Comparison of ENCODE assay signal across 1 cellular context in the genomic region with DNA sequence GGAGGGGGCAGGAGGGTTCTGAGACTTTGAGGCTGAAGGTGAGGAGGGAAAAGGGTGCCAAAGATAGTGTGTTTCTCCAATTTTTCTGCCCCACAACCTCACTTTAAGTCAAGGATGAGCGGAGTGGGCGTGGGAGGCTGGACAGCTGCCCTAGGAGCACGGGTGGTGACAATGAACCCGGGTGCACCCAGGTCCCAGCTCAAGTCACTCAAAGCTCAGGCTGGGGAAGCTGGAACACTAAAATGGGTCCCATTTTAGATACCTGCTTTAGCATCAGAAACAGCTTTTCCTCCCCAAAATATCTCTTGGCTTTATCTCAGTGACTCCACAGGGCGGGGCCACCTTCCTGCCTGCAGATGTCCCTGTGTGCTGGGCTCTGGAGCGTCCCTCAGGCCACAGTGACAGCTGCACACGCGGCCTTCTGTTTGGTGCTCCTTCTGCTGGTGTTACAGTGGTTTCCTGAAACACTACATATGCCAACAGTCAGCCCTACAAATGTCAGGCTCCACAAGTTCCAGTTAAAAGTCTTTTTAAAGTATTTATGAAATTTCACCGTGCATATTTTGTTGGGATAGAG.
TF ChIP-seq lines count a peak whose summit lies in the region.

No MANE protein-coding gene starts in this region.

TF ChIP-seq in HepG2, 621 proteins besides CTCF, POLR2A, EP300 and RAD21 (continued from another document and continues in another):
- TF ChIP-seq ZNF232 (CRISPR knock-in tag; IDR thresholded peaks at IDR 0.05; ENCODE audit: borderline replicate concordance) (peak; percentile 45; the same call in 1 of the 2 replicates), SALL1 (CRISPR knock-in tag; IDR thresholded peaks at IDR 0.05) (peak; percentile 30; the same call in 1 of the 2 replicates), ZNF34 (CRISPR knock-in tag; IDR thresholded peaks at IDR 0.05; ENCODE audit: borderline replicate concordance) (no peak), MYC (CRISPR knock-in tag; IDR thresholded peaks at IDR 0.05; ENCODE audit: borderline replicate concordance) (peak; percentile 37; the same call in 1 of the 2 replicates), RXRA (CRISPR knock-in tag; IDR thresholded peaks at IDR 0.05) (no peak), NFYB (CRISPR knock-in tag; IDR thresholded peaks at IDR 0.05) (no peak), KDM3A (CRISPR knock-in tag; IDR thresholded peaks at IDR 0.05; ENCODE audit: low read depth) (no peak), ESRRA (CRISPR knock-in tag; IDR thresholded peaks at IDR 0.05; ENCODE audit: low read depth) (no peak), STAG1 (CRISPR knock-in tag; IDR thresholded peaks at IDR 0.05) (peak; percentile 38; the same call in 1 of the 2 replicates), SNRNP70 (IDR thresholded peaks at IDR 0.05; ENCODE audit: low read depth, low read length) (no peak), PITX1 (CRISPR knock-in tag; IDR thresholded peaks at IDR 0.05) (no peak), ZNF768 (CRISPR knock-in tag; IDR thresholded peaks at IDR 0.05) (no peak), ZMYM4 (CRISPR knock-in tag; IDR thresholded peaks at IDR 0.05) (0 out of 2 replicates have a peak, but pooled peaks have one; percentile 19), PPARG (CRISPR knock-in tag; conservative IDR thresholded peaks at IDR 0.05) (no peak), ZNF550 (CRISPR knock-in tag; IDR thresholded peaks at IDR 0.05; ENCODE audit: borderline replicate concordance) (no peak), HNRNPH1 (optimal IDR thresholded peaks at IDR 0.05; ENCODE audit: low read depth, low read length) (no peak), ZNF660 (CRISPR knock-in tag; IDR thresholded peaks at IDR 0.05; ENCODE audit: borderline replicate concordance, low read depth) (no peak), IRF2 (CRISPR knock-in tag; IDR thresholded peaks at IDR 0.05) (no peak), MTF1 (CRISPR knock-in tag; IDR thresholded peaks at IDR 0.05) (no peak), MAFG (CRISPR knock-in tag; IDR thresholded peaks at IDR 0.05) (no peak), NR2F2 (IDR thresholded peaks at IDR 0.05; ENCODE audit: borderline replicate concordance, low read depth) (no peak), SSRP1 (CRISPR knock-in tag; IDR thresholded peaks at IDR 0.05) (no peak), ATAD3A (CRISPR knock-in tag; IDR thresholded peaks at IDR 0.05) (no peak), RBM22 (optimal IDR thresholded peaks at IDR 0.05; ENCODE audit: low read length) (no peak)
- TF ChIP-seq, protein P1, sequence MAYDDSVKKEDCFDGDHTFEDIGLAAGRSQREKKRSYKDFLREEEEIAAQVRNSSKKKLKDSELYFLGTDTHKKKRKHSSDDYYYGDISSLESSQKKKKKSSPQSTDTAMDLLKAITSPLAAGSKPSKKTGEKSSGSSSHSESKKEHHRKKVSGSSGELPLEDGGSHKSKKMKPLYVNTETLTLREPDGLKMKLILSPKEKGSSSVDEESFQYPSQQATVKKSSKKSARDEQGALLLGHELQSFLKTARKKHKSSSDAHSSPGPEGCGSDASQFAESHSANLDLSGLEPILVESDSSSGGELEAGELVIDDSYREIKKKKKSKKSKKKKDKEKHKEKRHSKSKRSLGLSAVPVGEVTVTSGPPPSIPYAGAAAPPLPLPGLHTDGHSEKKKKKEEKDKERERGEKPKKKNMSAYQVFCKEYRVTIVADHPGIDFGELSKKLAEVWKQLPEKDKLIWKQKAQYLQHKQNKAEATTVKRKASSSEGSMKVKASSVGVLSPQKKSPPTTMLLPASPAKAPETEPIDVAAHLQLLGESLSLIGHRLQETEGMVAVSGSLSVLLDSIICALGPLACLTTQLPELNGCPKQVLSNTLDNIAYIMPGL (CRISPR knock-in tag; IDR thresholded peaks at IDR 0.05; ENCODE audit: borderline replicate concordance in 1 of 2, low read depth in 1 of 2), result 0 out of 4 replicates have a peak, but pooled peaks of 1 of the 2 experiments have one; percentile 33
- TF ChIP-seq, protein P2, sequence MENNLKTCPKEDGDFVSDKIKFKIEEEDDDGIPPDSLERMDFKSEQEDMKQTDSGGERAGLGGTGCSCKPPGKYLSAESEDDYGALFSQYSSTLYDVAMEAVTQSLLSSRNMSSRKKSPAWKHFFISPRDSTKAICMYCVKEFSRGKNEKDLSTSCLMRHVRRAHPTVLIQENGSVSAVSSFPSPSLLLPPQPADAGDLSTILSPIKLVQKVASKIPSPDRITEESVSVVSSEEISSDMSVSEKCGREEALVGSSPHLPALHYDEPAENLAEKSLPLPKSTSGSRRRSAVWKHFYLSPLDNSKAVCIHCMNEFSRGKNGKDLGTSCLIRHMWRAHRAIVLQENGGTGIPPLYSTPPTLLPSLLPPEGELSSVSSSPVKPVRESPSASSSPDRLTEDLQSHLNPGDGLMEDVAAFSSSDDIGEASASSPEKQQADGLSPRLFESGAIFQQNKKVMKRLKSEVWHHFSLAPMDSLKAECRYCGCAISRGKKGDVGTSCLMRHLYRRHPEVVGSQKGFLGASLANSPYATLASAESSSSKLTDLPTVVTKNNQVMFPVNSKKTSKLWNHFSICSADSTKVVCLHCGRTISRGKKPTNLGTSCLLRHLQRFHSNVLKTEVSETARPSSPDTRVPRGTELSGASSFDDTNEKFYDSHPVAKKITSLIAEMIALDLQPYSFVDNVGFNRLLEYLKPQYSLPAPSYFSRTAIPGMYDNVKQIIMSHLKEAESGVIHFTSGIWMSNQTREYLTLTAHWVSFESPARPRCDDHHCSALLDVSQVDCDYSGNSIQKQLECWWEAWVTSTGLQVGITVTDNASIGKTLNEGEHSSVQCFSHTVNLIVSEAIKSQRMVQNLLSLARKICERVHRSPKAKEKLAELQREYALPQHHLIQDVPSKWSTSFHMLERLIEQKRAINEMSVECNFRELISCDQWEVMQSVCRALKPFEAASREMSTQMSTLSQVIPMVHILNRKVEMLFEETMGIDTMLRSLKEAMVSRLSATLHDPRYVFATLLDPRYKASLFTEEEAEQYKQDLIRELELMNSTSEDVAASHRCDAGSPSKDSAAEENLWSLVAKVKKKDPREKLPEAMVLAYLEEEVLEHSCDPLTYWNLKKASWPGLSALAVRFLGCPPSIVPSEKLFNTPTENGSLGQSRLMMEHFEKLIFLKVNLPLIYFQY (CRISPR knock-in tag; IDR thresholded peaks at IDR 0.05; ENCODE audit: borderline replicate concordance), result no peak
- TF ChIP-seq, protein P3, sequence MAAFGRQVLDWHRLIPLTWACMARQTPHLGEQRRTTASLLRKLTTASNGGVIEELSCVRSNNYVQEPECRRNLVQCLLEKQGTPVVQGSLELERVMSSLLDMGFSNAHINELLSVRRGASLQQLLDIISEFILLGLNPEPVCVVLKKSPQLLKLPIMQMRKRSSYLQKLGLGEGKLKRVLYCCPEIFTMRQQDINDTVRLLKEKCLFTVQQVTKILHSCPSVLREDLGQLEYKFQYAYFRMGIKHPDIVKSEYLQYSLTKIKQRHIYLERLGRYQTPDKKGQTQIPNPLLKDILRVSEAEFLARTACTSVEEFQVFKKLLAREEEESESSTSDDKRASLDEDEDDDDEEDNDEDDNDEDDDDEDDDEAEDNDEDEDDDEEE (CRISPR knock-in tag; IDR thresholded peaks at IDR 0.05), result no peak
- TF ChIP-seq, protein P4, sequence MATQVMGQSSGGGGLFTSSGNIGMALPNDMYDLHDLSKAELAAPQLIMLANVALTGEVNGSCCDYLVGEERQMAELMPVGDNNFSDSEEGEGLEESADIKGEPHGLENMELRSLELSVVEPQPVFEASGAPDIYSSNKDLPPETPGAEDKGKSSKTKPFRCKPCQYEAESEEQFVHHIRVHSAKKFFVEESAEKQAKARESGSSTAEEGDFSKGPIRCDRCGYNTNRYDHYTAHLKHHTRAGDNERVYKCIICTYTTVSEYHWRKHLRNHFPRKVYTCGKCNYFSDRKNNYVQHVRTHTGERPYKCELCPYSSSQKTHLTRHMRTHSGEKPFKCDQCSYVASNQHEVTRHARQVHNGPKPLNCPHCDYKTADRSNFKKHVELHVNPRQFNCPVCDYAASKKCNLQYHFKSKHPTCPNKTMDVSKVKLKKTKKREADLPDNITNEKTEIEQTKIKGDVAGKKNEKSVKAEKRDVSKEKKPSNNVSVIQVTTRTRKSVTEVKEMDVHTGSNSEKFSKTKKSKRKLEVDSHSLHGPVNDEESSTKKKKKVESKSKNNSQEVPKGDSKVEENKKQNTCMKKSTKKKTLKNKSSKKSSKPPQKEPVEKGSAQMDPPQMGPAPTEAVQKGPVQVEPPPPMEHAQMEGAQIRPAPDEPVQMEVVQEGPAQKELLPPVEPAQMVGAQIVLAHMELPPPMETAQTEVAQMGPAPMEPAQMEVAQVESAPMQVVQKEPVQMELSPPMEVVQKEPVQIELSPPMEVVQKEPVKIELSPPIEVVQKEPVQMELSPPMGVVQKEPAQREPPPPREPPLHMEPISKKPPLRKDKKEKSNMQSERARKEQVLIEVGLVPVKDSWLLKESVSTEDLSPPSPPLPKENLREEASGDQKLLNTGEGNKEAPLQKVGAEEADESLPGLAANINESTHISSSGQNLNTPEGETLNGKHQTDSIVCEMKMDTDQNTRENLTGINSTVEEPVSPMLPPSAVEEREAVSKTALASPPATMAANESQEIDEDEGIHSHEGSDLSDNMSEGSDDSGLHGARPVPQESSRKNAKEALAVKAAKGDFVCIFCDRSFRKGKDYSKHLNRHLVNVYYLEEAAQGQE (IDR thresholded peaks at IDR 0.05; ENCODE audit: borderline replicate concordance in 1 of 2, low read depth in 1 of 2, low read length in 2 of 2), result 0 out of 4 replicates have a peak, but pooled peaks of 1 of the 2 experiments have one; percentile 21
- TF ChIP-seq, protein P5, sequence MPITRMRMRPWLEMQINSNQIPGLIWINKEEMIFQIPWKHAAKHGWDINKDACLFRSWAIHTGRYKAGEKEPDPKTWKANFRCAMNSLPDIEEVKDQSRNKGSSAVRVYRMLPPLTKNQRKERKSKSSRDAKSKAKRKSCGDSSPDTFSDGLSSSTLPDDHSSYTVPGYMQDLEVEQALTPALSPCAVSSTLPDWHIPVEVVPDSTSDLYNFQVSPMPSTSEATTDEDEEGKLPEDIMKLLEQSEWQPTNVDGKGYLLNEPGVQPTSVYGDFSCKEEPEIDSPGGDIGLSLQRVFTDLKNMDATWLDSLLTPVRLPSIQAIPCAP (CRISPR knock-in tag; IDR thresholded peaks at IDR 0.05; ENCODE audit: low read depth), result no peak
- TF ChIP-seq, protein P6, sequence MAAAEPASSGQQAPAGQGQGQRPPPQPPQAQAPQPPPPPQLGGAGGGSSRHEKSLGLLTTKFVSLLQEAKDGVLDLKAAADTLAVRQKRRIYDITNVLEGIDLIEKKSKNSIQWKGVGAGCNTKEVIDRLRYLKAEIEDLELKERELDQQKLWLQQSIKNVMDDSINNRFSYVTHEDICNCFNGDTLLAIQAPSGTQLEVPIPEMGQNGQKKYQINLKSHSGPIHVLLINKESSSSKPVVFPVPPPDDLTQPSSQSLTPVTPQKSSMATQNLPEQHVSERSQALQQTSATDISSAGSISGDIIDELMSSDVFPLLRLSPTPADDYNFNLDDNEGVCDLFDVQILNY (CRISPR knock-in tag; conservative IDR thresholded peaks at IDR 0.05), result no peak
- TF ChIP-seq, protein P7, sequence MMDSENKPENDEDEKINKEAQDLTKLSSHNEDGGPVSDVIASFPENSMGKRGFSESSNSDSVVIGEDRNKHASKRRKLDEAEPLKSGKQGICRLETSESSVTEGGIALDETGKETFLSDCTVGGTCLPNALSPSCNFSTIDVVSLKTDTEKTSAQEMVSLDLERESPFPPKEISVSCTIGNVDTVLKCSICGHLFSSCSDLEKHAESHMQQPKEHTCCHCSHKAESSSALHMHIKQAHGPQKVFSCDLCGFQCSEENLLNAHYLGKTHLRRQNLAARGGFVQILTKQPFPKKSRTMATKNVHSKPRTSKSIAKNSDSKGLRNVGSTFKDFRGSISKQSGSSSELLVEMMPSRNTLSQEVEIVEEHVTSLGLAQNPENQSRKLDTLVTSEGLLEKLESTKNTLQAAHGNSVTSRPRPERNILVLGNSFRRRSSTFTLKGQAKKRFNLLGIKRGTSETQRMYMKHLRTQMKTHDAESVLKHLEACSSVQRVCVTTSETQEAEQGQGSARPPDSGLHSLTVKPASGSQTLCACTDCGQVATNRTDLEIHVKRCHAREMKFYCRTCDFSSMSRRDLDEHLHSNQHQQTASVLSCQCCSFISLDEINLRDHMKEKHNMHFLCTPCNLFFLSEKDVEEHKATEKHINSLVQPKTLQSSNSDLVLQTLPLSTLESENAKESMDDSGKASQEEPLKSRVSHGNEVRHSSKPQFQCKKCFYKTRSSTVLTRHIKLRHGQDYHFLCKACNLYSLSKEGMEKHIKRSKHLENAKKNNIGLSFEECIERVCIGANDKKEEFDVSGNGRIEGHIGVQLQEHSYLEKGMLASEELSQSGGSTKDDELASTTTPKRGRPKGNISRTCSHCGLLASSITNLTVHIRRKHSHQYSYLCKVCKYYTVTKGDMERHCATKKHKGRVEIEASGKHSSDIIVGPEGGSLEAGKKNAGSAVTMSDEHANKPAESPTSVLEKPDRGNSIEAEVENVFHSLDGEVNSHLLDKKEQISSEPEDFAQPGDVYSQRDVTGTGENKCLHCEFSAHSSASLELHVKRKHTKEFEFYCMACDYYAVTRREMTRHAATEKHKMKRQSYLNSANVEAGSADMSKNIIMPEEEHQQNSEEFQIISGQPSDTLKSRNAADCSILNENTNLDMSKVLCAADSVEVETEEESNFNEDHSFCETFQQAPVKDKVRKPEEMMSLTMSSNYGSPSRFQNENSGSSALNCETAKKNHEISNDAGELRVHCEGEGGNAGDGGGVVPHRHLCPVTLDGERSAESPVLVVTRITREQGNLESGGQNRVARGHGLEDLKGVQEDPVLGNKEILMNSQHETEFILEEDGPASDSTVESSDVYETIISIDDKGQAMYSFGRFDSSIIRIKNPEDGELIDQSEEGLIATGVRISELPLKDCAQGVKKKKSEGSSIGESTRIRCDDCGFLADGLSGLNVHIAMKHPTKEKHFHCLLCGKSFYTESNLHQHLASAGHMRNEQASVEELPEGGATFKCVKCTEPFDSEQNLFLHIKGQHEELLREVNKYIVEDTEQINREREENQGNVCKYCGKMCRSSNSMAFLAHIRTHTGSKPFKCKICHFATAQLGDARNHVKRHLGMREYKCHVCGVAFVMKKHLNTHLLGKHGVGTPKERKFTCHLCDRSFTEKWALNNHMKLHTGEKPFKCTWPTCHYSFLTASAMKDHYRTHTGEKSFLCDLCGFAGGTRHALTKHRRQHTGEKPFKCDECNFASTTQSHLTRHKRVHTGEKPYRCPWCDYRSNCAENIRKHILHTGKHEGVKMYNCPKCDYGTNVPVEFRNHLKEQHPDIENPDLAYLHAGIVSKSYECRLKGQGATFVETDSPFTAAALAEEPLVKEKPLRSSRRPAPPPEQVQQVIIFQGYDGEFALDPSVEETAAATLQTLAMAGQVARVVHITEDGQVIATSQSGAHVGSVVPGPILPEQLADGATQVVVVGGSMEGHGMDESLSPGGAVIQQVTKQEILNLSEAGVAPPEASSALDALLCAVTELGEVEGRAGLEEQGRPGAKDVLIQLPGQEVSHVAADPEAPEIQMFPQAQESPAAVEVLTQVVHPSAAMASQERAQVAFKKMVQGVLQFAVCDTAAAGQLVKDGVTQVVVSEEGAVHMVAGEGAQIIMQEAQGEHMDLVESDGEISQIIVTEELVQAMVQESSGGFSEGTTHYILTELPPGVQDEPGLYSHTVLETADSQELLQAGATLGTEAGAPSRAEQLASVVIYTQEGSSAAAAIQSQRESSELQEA (CRISPR knock-in tag; IDR thresholded peaks at IDR 0.05; ENCODE audit: not compliant biosample characterization), result no peak
- TF ChIP-seq, protein P8, sequence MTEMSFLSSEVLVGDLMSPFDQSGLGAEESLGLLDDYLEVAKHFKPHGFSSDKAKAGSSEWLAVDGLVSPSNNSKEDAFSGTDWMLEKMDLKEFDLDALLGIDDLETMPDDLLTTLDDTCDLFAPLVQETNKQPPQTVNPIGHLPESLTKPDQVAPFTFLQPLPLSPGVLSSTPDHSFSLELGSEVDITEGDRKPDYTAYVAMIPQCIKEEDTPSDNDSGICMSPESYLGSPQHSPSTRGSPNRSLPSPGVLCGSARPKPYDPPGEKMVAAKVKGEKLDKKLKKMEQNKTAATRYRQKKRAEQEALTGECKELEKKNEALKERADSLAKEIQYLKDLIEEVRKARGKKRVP (CRISPR knock-in tag; IDR thresholded peaks at IDR 0.05), result no peak
